8 cellular contexts compared by ENCODE assay signal in genomic region chr10:22615819-22616499, GRCh38.
A peak's percentile ranks its signal among the peaks of the same experiment; 100 is the strongest.
DNase-seq lines count a peak whose midpoint lies in the region; ATAC-seq and TF ChIP-seq lines count a peak whose summit lies in the region.

No MANE protein-coding gene starts in this region.

- peaks cover 7% of the 10 kb centered on the region for H3K36me3 Mint-ChIP-seq in activated naive CD4-positive, alpha-beta T cell treated with anti-CD3 and anti-CD28 coated beads, Interleukin-2, amount 50 U/mL, for 24 hours

- H3K9me3 ChIP-seq in thoracic aorta: no peaks in the 10 kb centered on the region
- H3K9me3 ChIP-seq in vagina: no peaks in the 10 kb centered on the region

- H3K4me3 Mint-ChIP-seq in activated naive CD4-positive, alpha-beta T cell treated with anti-CD3 and anti-CD28 coated beads, Interleukin-2, amount 50 U/mL, for 24 hours: peak overlapping the region; percentile 33

- H3K27ac Mint-ChIP-seq in activated naive CD4-positive, alpha-beta T cell treated with anti-CD3 and anti-CD28 coated beads, Interleukin-2, amount 50 U/mL, for 24 hours: peak overlapping the region; percentile 68

- TF ChIP-seq POLR2A in vagina (IDR thresholded peaks at IDR 0.05): no peak

- H3K4me3 ChIP-seq in thoracic aorta (peak overlapping the region; percentile 38), vagina (peak overlapping the region in 1 of 2 donors; percentile 3)

- H3K4me1 Mint-ChIP-seq in activated naive CD4-positive, alpha-beta T cell treated with anti-CD3 and anti-CD28 coated beads, Interleukin-2, amount 50 U/mL, for 24 hours: peaks cover 97% of the 10 kb centered on the region

- H3K36me3 ChIP-seq in thoracic aorta (no peaks in the 10 kb centered on the region), vagina (no peaks in the 10 kb centered on the region)

- TF ChIP-seq CTCF in thoracic aorta (IDR thresholded peaks at IDR 0.05) (no peak), vagina (IDR thresholded peaks at IDR 0.05) (no peak)

- no peaks in the 10 kb centered on the region for H3K9me3 Mint-ChIP-seq in activated naive CD4-positive, alpha-beta T cell treated with anti-CD3 and anti-CD28 coated beads, Interleukin-2, amount 50 U/mL, for 24 hours

- H3K4me1 ChIP-seq in thoracic aorta (ENCODE audit: control insufficient read depth in 1 of 2, low read depth in 2 of 2): peaks cover 25 to 56% of the 10 kb centered on the region in 2 donors
- H3K4me1 ChIP-seq in vagina: peaks cover 53% of the 10 kb centered on the region

- intact Hi-C loops in vagina (cut with DNase I): no loop called here

- ATAC-seq in HG02763 (IDR thresholded peaks at IDR 0.05; ENCODE audit: unreplicated experiment) (peak; percentile 74), thoracic aorta (ENCODE audit: insufficient number of reproducible peaks, low FRiP score, low read depth) (no peak)

- DNase-seq in stimulated activated CD4-positive, alpha-beta T cell treated with anti-CD3 and anti-CD28 coated beads, Interleukin-15, amount 100 ng/mL, for 24 hours: peak; percentile 27
- DNase-seq in stimulated activated CD4-positive, alpha-beta T cell treated with anti-CD3 and anti-CD28 coated beads, Interleukin-4, amount 100 ng/mL, for 1 hour: no peak
- DNase-seq in NCI-H510A (lab: John Stamatoyannopoulos, UW) (peak; percentile 55), iris pigment epithelial cell (ENCODE audit: low read depth) (peak; percentile 40), thoracic aorta (ENCODE audit: low spot score) (no peak), vagina (ENCODE audit: extremely low spot score in 2 of 2) (no peak)

- H3K27ac ChIP-seq in thoracic aorta: peak overlapping the region in 1 of 2 donors; percentile 16
- no peak overlapping the region for H3K27ac ChIP-seq in vagina

- no peaks in the 10 kb centered on the region for H3K27me3 ChIP-seq in thoracic aorta (replicated peaks; ENCODE audit: insufficient read depth)
- no peaks in the 10 kb centered on the region for H3K27me3 ChIP-seq in vagina

- no peaks in the 10 kb centered on the region for H3K27me3 Mint-ChIP-seq in activated naive CD4-positive, alpha-beta T cell treated with anti-CD3 and anti-CD28 coated beads, Interleukin-2, amount 50 U/mL, for 24 hours

Comparison
In these comparisons a context has a peak if more than half of its experiments do, and no peak if none do; other contexts are left out.
1. DNase-seq: peak in stimulated activated CD4-positive, alpha-beta T cell treated with anti-CD3 and anti-CD28 coated beads, Interleukin-15, amount 100 ng/mL, for 24 hours (single experiment), NCI-H510A (single experiment) and iris pigment epithelial cell (single experiment); none in stimulated activated CD4-positive, alpha-beta T cell treated with anti-CD3 and anti-CD28 coated beads, Interleukin-4, amount 100 ng/mL, for 1 hour (single experiment), thoracic aorta (single experiment) and vagina (0 of 2).